In the genomic region with DNA sequence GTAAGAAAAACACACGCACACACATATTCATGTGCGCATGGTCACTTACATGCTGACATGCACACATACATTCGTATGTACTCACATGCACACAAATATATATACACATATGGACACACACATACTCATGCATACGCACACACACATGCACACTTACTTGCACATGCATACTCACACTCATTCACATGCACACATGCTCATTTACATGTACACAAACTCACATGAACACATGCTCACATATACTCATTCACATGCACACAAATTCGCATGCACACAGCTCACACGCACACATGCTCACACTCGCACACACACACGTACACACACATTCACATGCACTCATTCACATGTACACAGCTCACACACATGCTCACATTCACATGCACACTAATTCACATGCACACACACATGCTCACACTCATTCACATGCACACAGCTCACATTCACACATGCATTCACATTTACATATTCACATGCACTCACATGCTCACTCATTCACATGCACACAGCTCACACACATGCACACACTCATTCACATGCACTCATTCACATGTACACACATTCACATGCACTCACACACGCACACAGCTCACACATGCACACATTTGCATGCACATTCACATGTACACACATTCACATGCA, we compare ENCODE assay signal across 29 cellular contexts.
"Had no signal": no experiment of that assay in that cellular context is flagged by ENCODE, and none has a peak within 500 bp of the region (broad histone marks: within the 10 kb centered on the region; RNA-seq: fewer than 3 reads in every experiment).

No MANE protein-coding gene starts in this region.

- H3K27me3 Mint-ChIP-seq: memory B cell; naive B cell; natural killer cell treated with Interleukin-12 subunit alpha and Interleukin-12 subunit beta and Interleukin-15 and Interleukin-18, amount 100 ng/mL, for 72 hours; stimulated activated memory B cell treated with anti-CD40 and anti-IgM and Interleukin-4, amounts not matched to agents 10 μg/mL and 1 μg/mL and 100 μg/mL, for 72 hours had no signal

- H3K4me1 Mint-ChIP-seq: mesothelial cell of epicardium had no signal

- H3K9me3 ChIP-seq: prostate gland, testis had no signal

- H2AFZ ChIP-seq: neural progenitor cell had no signal

- H3K4me3 Mint-ChIP-seq: memory B cell; mesothelial cell of epicardium; natural killer cell treated with Interleukin-12 subunit alpha and Interleukin-12 subunit beta and Interleukin-15 and Interleukin-18, amount 100 ng/mL, for 72 hours; neural progenitor cell; stimulated activated memory B cell treated with anti-CD40 and anti-IgM and Interleukin-4, amounts not matched to agents 10 μg/mL and 1 μg/mL and 100 μg/mL, for 72 hours had no signal

- H3K27ac ChIP-seq: dorsolateral prefrontal cortex, epithelial cell of prostate, gastrocnemius medialis, neural progenitor cell, prostate gland, right atrium auricular region, skin epidermis, spleen, testis, tibial artery, upper lobe of left lung had no signal

- H3K4me3 ChIP-seq: dorsolateral prefrontal cortex, gastrocnemius medialis, lung, mucosa of descending colon, neural progenitor cell, prostate gland, right atrium auricular region, skin epidermis, spleen, testis, tibial artery, upper lobe of left lung had no signal

- H3K27ac Mint-ChIP-seq: memory B cell; mesothelial cell of epicardium; natural killer cell treated with Interleukin-12 subunit alpha and Interleukin-12 subunit beta and Interleukin-15 and Interleukin-18, amount 100 ng/mL, for 72 hours; neural progenitor cell; stimulated activated memory B cell treated with anti-CD40 and anti-IgM and Interleukin-4, amounts not matched to agents 10 μg/mL and 1 μg/mL and 100 μg/mL, for 72 hours had no signal

- ATAC-seq: esophagus mucosa; gastrocnemius medialis; left lobe of liver; mucosa of descending colon; natural killer cell treated with Interleukin-12 subunit alpha and Interleukin-12 subunit beta and Interleukin-15 and Interleukin-18, amount 100 ng/mL, for 72 hours; stimulated activated memory B cell treated with anti-CD40 and anti-IgM and Interleukin-4, amounts not matched to agents 10 μg/mL and 1 μg/mL and 100 μg/mL, for 72 hours; stimulated activated naive CD8-positive, alpha-beta T cell treated with anti-CD3 and anti-CD28 coated beads, Interleukin-15, Interleukin-2, amounts not matched to agents 100 U/mL and 50 U/mL, for 24 hours had no signal

- H3K27me3 ChIP-seq: dorsolateral prefrontal cortex, gastrocnemius medialis, neural progenitor cell, right atrium auricular region, spleen, testis, tibial artery, upper lobe of left lung had no signal

- H3K36me3 ChIP-seq: neural progenitor cell had no signal

- H3K4me2 ChIP-seq: neural progenitor cell had no signal

- FAIRE-seq: keratinocyte, urothelium cell line had no signal

- DNase-seq: effector CD4-positive, alpha-beta T cell; foreskin fibroblast; gastrocnemius medialis; head of caudate nucleus; mucosa of descending colon; naive B cell; nucleus accumbens; spleen; stimulated activated CD4-positive, alpha-beta T cell treated with anti-CD3 and anti-CD28 coated beads, Interleukin-4, amount 100 ng/mL, for 4 hours; stimulated activated naive CD8-positive, alpha-beta T cell treated with anti-CD3 and anti-CD28 coated beads, Interleukin-15, Interleukin-2, amounts not matched to agents 100 U/mL and 50 U/mL, for 24 hours; substantia nigra; testis; upper lobe of left lung had no signal

- H3K4me1 ChIP-seq: gastrocnemius medialis, neural progenitor cell, prostate gland, right atrium auricular region, spleen, testis, tibial artery had no signal

- H3K9ac ChIP-seq: neural progenitor cell had no signal
